Comparison of ENCODE assay signal across 20 cellular contexts in genomic region chr1:58803858-58804257, GRCh38. TPM values are rescaled to one million over a fixed set of nuclear protein-coding genes. Genes with fewer than 3 reads are reported as not detected.
DNase-seq lines count a peak whose midpoint lies in the region; ATAC-seq, FAIRE-seq and TF ChIP-seq lines count a peak whose summit lies in the region.
"Had no signal": no experiment of that assay in that cellular context is flagged by ENCODE, and none has a peak within 500 bp of the region (broad histone marks: within the 10 kb centered on the region; RNA-seq: fewer than 3 reads in every experiment).

No MANE protein-coding gene starts in this region.

- no peaks in the 10 kb centered on the region for H3K79me2 ChIP-seq in osteoblast (ENCODE audit: insufficient read depth, low read length)

- no peaks in the 10 kb centered on the region for H3K36me3 ChIP-seq in osteoblast (ENCODE audit: insufficient read depth, low read length)

- no peaks in the 10 kb centered on the region for H4K20me1 ChIP-seq in osteoblast (ENCODE audit: insufficient read depth, low read length)

- no peak overlapping the region for H3K4me3 ChIP-seq in osteoblast (ENCODE audit: insufficient read depth, low read length)
- H3K4me3 ChIP-seq: A549 had no signal

- CTCF ChIA-PET in RWPE1 (lab: Yijun Ruan, JAX): no interaction called here

- H3K4me3 Mint-ChIP-seq in mesothelial cell of epicardium: no peak overlapping the region
- H3K4me3 Mint-ChIP-seq in stimulated activated memory B cell treated with anti-CD40 and anti-IgM and Interleukin-4, amounts not matched to agents 10 μg/mL and 1 μg/mL and 100 μg/mL, for 72 hours: no peak overlapping the region
- no peak overlapping the region for H3K4me3 Mint-ChIP-seq in progenitor cell of endocrine pancreas (ENCODE audit: low read depth)
- H3K4me3 Mint-ChIP-seq: CD14-positive monocyte; CD8-positive, alpha-beta T cell had no signal

- no peaks in the 10 kb centered on the region for H3K9me3 ChIP-seq in osteoblast (ENCODE audit: low read depth, low read length)
- H3K9me3 ChIP-seq: A549 had no signal

- POLR2A ChIA-PET in RWPE1 (lab: Yijun Ruan, JAX; ENCODE audit: low non-redundant PET): no interaction called here

- H3K4me1 Mint-ChIP-seq in mesothelial cell of epicardium (peaks cover 38% of the 10 kb centered on the region), progenitor cell of endocrine pancreas (ENCODE audit: low read depth) (peaks cover 6% of the 10 kb centered on the region)
- H3K4me1 Mint-ChIP-seq in stimulated activated memory B cell treated with anti-CD40 and anti-IgM and Interleukin-4, amounts not matched to agents 10 μg/mL and 1 μg/mL and 100 μg/mL, for 72 hours: peaks cover 41% of the 10 kb centered on the region

- H3K27me3 ChIP-seq in osteoblast (ENCODE audit: insufficient read depth, low read length): no peaks in the 10 kb centered on the region

- H3K9me3 Mint-ChIP-seq in mesothelial cell of epicardium (no peaks in the 10 kb centered on the region), progenitor cell of endocrine pancreas (ENCODE audit: low read depth) (no peaks in the 10 kb centered on the region)
- no peaks in the 10 kb centered on the region for H3K9me3 Mint-ChIP-seq in stimulated activated memory B cell treated with anti-CD40 and anti-IgM and Interleukin-4, amounts not matched to agents 10 μg/mL and 1 μg/mL and 100 μg/mL, for 72 hours
- H3K9me3 Mint-ChIP-seq: CD8-positive, alpha-beta T cell had no signal

- H3K36me3 Mint-ChIP-seq in mesothelial cell of epicardium (no peaks in the 10 kb centered on the region), progenitor cell of endocrine pancreas (ENCODE audit: insufficient read depth) (no peaks in the 10 kb centered on the region)
- peaks cover 8% of the 10 kb centered on the region for H3K36me3 Mint-ChIP-seq in stimulated activated memory B cell treated with anti-CD40 and anti-IgM and Interleukin-4, amounts not matched to agents 10 μg/mL and 1 μg/mL and 100 μg/mL, for 72 hours
- H3K36me3 Mint-ChIP-seq: CD14-positive monocyte had no signal

- no peak overlapping the region for H3K4me2 ChIP-seq in osteoblast (ENCODE audit: insufficient read depth, low read length)
- H3K4me2 ChIP-seq: A549 had no signal

- TF ChIP-seq CTCF in mesothelial cell of epicardium (IDR thresholded peaks at IDR 0.05; ENCODE audit: unreplicated experiment) (no peak), progenitor cell of endocrine pancreas (IDR thresholded peaks at IDR 0.05; ENCODE audit: unreplicated experiment) (no peak), osteoblast (IDR thresholded peaks at IDR 0.05; ENCODE audit: extremely low read depth, low read depth, low read length) (no peak), RWPE1 (conservative IDR thresholded peaks at IDR 0.05; ENCODE audit: low read depth) (no peak)

- ATAC-seq in stimulated activated memory B cell treated with anti-CD40 and anti-IgM and Interleukin-4, amounts not matched to agents 10 μg/mL and 1 μg/mL and 100 μg/mL, for 72 hours: no peak
- ATAC-seq: A549; CD8-positive, alpha-beta T cell had no signal

- H3K27ac Mint-ChIP-seq in mesothelial cell of epicardium (peak overlapping the region; percentile 36), progenitor cell of endocrine pancreas (no peak overlapping the region)
- peak overlapping the region; percentile 69 for H3K27ac Mint-ChIP-seq in stimulated activated memory B cell treated with anti-CD40 and anti-IgM and Interleukin-4, amounts not matched to agents 10 μg/mL and 1 μg/mL and 100 μg/mL, for 72 hours
- H3K27ac Mint-ChIP-seq: CD14-positive monocyte; CD8-positive, alpha-beta T cell had no signal

- H2AFZ ChIP-seq in osteoblast (ENCODE audit: low read length): no peak overlapping the region

- H3K27me3 Mint-ChIP-seq in mesothelial cell of epicardium (ENCODE audit: low read depth) (no peaks in the 10 kb centered on the region), progenitor cell of endocrine pancreas (peaks cover 10% of the 10 kb centered on the region)
- H3K27me3 Mint-ChIP-seq in stimulated activated memory B cell treated with anti-CD40 and anti-IgM and Interleukin-4, amounts not matched to agents 10 μg/mL and 1 μg/mL and 100 μg/mL, for 72 hours: no peaks in the 10 kb centered on the region

- no peaks in the 10 kb centered on the region for H3K4me1 ChIP-seq in osteoblast (ENCODE audit: insufficient read depth, low read length)
- H3K4me1 ChIP-seq: A549 had no signal

- H3K27ac ChIP-seq in osteoblast (ENCODE audit: low read depth, low read length) (no peak overlapping the region), RWPE1 (no peak overlapping the region)
- H3K27ac ChIP-seq: A549, HL-60 had no signal

- peak; percentile 47 for DNase-seq in NCI-H748 (lab: John Stamatoyannopoulos, UW; ENCODE audit: unreplicated experiment)
- DNase-seq in mesothelial cell of epicardium (ENCODE audit: low spot score in 2 of 2, unreplicated experiment in 2 of 2): no peak
- DNase-seq in progenitor cell of endocrine pancreas (ENCODE audit: low spot score, unreplicated experiment): no peak
- no peak for DNase-seq in osteoblast (ENCODE audit: insufficient read length, low spot score, missing footprints)
- DNase-seq in RWPE1 (ENCODE audit: low spot score): no peak
- no peak for DNase-seq in NCI-H446 (lab: John Stamatoyannopoulos, UW)
- DNase-seq: CD8-positive, alpha-beta T cell; COR-L47; DMS153; DMS79 treated with DMSO at 0.1 percent for 48 hours; EL; HCEC 1CT had no signal

- FAIRE-seq in colon (lab: Jason Lieb, UNC): peak; percentile 66
- FAIRE-seq: A549, D721Med, G401.6, GM12892 had no signal

RNA-seq across cellular contexts. Expression of gene JUN, which starts 20.0 kb away (rescaled TPM):
- total RNA-seq in mesothelial cell of epicardium (242 to 245 TPM (median 245 TPM) in 3 replicates), progenitor cell of endocrine pancreas (93.8 and 107 TPM in 2 replicates), osteoblast (46.9 and 48.9 TPM in 2 replicates)
